In genomic region chr4:186727977-186728519, GRCh38 we compare ENCODE assay signal across 13 cellular contexts. TPM values are rescaled to one million over a fixed set of nuclear protein-coding genes. Genes with fewer than 3 reads are reported as not detected.
DNase-seq lines count a peak whose midpoint lies in the region; ATAC-seq and TF ChIP-seq lines count a peak whose summit lies in the region.
"Had no signal": no experiment of that assay in that cellular context is flagged by ENCODE, and none has a peak within 500 bp of the region (broad histone marks: within the 10 kb centered on the region; RNA-seq: fewer than 3 reads in every experiment).

No MANE protein-coding gene starts in this region.

- H3K36me3 ChIP-seq in SJCRH30 (no peaks in the 10 kb centered on the region), fibroblast of lung (ENCODE audit: control insufficient read depth, insufficient read depth, low read length) (no peaks in the 10 kb centered on the region), neuronal stem cell (replicated peaks in 1 of 2; ENCODE audit: control insufficient read depth in 2 of 2, insufficient read depth in 2 of 2, low read length in 2 of 2) (no peaks in the 10 kb centered on the region)

- H2AFZ ChIP-seq in fibroblast of lung (ENCODE audit: low read length) = no peak overlapping the region
- no peak overlapping the region for H2AFZ ChIP-seq in neuronal stem cell (ENCODE audit: low read length)

- no peaks in the 10 kb centered on the region for H3K9me3 Mint-ChIP-seq in activated T-helper 1 cell treated with anti-CD3 and anti-CD28 coated beads, Interleukin-12 subunit alpha, Interleukin-12 subunit beta, Interleukin-2, Interleukin-4 antibody, amounts not matched to agents 30 ng/mL and 10 ng/mL and 1 ng/mL, durations not matched to agents 14 hours and 24 hours and 36 hours
- H3K9me3 Mint-ChIP-seq in activated T-helper 2 cell treated with anti-CD3 and anti-CD28 coated beads, Interferon-gamma antibody, Interleukin-2, Interleukin-4, amounts not matched to agents 10 μg/mL and 5 μg/mL and 100 μg/mL, durations not matched to agents 14 hours and 24 hours and 36 hours = no peaks in the 10 kb centered on the region

- no peak overlapping the region for H3K4me3 Mint-ChIP-seq in activated T-helper 1 cell treated with anti-CD3 and anti-CD28 coated beads, Interleukin-12 subunit alpha, Interleukin-12 subunit beta, Interleukin-2, Interleukin-4 antibody, amounts not matched to agents 30 ng/mL and 10 ng/mL and 1 ng/mL, durations not matched to agents 14 hours and 24 hours and 36 hours
- no peak overlapping the region for H3K4me3 Mint-ChIP-seq in activated T-helper 2 cell treated with anti-CD3 and anti-CD28 coated beads, Interferon-gamma antibody, Interleukin-2, Interleukin-4, amounts not matched to agents 10 μg/mL and 5 μg/mL and 100 μg/mL, durations not matched to agents 14 hours and 24 hours and 36 hours (ENCODE audit: low read depth)

- H3K4me3 ChIP-seq in SJCRH30 = no peak overlapping the region; the same call in 1 of the 2 replicates
- H3K4me3 ChIP-seq in fibroblast of lung (replicated peaks in 1 of 4; ENCODE audit: control extremely low read depth in 1 of 4, insufficient read depth in 1 of 4, low read depth in 3 of 4, low read length in 4 of 4) = peak overlapping the region in 1 of 4 experiments; percentile 99
- H3K4me3 ChIP-seq in neuronal stem cell (ENCODE audit: low read length in 2 of 2) = no peak overlapping the region

- TF ChIP-seq CTCF in fibroblast of lung (conservative IDR thresholded peaks at IDR 0.05 in 1 of 2, IDR thresholded peaks at IDR 0.05 in 1 of 2; ENCODE audit: low read depth in 1 of 2, low read length in 2 of 2) = peak; percentile 9 to 12

- peaks cover 31% of the 10 kb centered on the region for H3K79me2 ChIP-seq in fibroblast of lung (ENCODE audit: control insufficient read depth, insufficient read depth, low read length)

- peak overlapping the region; percentile 0 for H3K4me2 ChIP-seq in fibroblast of lung (ENCODE audit: extremely low read depth, insufficient read depth, low read length)
- no peak overlapping the region for H3K4me2 ChIP-seq in neuronal stem cell (ENCODE audit: insufficient read depth, low read length, poor library complexity, severe bottlenecking)

- H2BK5ac ChIP-seq in neuronal stem cell (ENCODE audit: low read length) = no peak overlapping the region

- H3K4me1 Mint-ChIP-seq in activated T-helper 1 cell treated with anti-CD3 and anti-CD28 coated beads, Interleukin-12 subunit alpha, Interleukin-12 subunit beta, Interleukin-2, Interleukin-4 antibody, amounts not matched to agents 30 ng/mL and 10 ng/mL and 1 ng/mL, durations not matched to agents 14 hours and 24 hours and 36 hours (ENCODE audit: low read depth) = no peaks in the 10 kb centered on the region
- H3K4me1 Mint-ChIP-seq in activated T-helper 2 cell treated with anti-CD3 and anti-CD28 coated beads, Interferon-gamma antibody, Interleukin-2, Interleukin-4, amounts not matched to agents 10 μg/mL and 5 μg/mL and 100 μg/mL, durations not matched to agents 14 hours and 24 hours and 36 hours (ENCODE audit: low read depth) = no peaks in the 10 kb centered on the region

- H3K79me1 ChIP-seq in neuronal stem cell (ENCODE audit: low read depth, low read length) = peaks cover 1% of the 10 kb centered on the region

- no peak overlapping the region for H3K27ac Mint-ChIP-seq in activated T-helper 1 cell treated with anti-CD3 and anti-CD28 coated beads, Interleukin-12 subunit alpha, Interleukin-12 subunit beta, Interleukin-2, Interleukin-4 antibody, amounts not matched to agents 30 ng/mL and 10 ng/mL and 1 ng/mL, durations not matched to agents 14 hours and 24 hours and 36 hours
- H3K27ac Mint-ChIP-seq in activated T-helper 2 cell treated with anti-CD3 and anti-CD28 coated beads, Interferon-gamma antibody, Interleukin-2, Interleukin-4, amounts not matched to agents 10 μg/mL and 5 μg/mL and 100 μg/mL, durations not matched to agents 14 hours and 24 hours and 36 hours = no peak overlapping the region

- no peak overlapping the region for H2BK12ac ChIP-seq in neuronal stem cell (ENCODE audit: low read length)

- intact Hi-C loops in activated T-helper 1 cell treated with anti-CD3 and anti-CD28 coated beads, Interleukin-12 subunit alpha, Interleukin-12 subunit beta, Interleukin-2, Interleukin-4 antibody, amounts not matched to agents 30 ng/mL and 10 ng/mL and 1 ng/mL, durations not matched to agents 14 hours and 24 hours and 36 hours (cut with micrococcal nuclease) = loop anchor here (10.0 kb wide), 1 partner anchor 1703 kb away; no protein-coding TSS in a partner anchor
- intact Hi-C loops in activated T-helper 2 cell treated with anti-CD3 and anti-CD28 coated beads, Interferon-gamma antibody, Interleukin-2, Interleukin-4, amounts not matched to agents 10 μg/mL and 5 μg/mL and 100 μg/mL, durations not matched to agents 14 hours and 24 hours and 36 hours (cut with micrococcal nuclease) = loop anchor here (5.0 kb wide), 1 partner anchor 1711 kb away; the partner anchor contains the start of gene HELT

- H4K8ac ChIP-seq in neuronal stem cell (ENCODE audit: low read depth, low read length) = no peak overlapping the region

- no peak overlapping the region for H3K14ac ChIP-seq in neuronal stem cell (ENCODE audit: low read length)

- H3K23ac ChIP-seq in neuronal stem cell (ENCODE audit: low read depth, low read length, poor library complexity) = no peak overlapping the region

- H3K4me1 ChIP-seq in SJCRH30 (no peaks in the 10 kb centered on the region), fibroblast of lung (ENCODE audit: control insufficient read depth, extremely low read depth, insufficient read depth, low read length) (peaks cover 5% of the 10 kb centered on the region), neuronal stem cell (ENCODE audit: control insufficient read depth in 2 of 2, insufficient read depth in 1 of 2, low read depth in 1 of 2, low read length in 2 of 2) (peaks cover 3 to 5% of the 10 kb centered on the region in 2 donors)

- H3K9me3 ChIP-seq in SJCRH30 (replicated peaks) (no peaks in the 10 kb centered on the region), fibroblast of lung (ENCODE audit: control insufficient read depth, insufficient read depth, low read depth, low read length) (no peaks in the 10 kb centered on the region), neuronal stem cell (replicated peaks in 1 of 2; ENCODE audit: control insufficient read depth in 2 of 2, insufficient read depth in 1 of 2, low read depth in 1 of 2, low read length in 2 of 2) (no peaks in the 10 kb centered on the region)

- H3K27me3 ChIP-seq in SJCRH30 (no peaks in the 10 kb centered on the region), fibroblast of lung (ENCODE audit: control insufficient read depth, insufficient read depth, low read length) (no peaks in the 10 kb centered on the region), neuronal stem cell (ENCODE audit: control insufficient read depth in 3 of 3, insufficient read depth in 3 of 3, low read depth in 1 of 3, low read length in 3 of 3) (no peaks in the 10 kb centered on the region)

- no peak overlapping the region for H3K9ac ChIP-seq in fibroblast of lung (ENCODE audit: insufficient read depth, low read length)
- no peak overlapping the region for H3K9ac ChIP-seq in neuronal stem cell (ENCODE audit: low read depth, low read length, poor library complexity)

- no CpG with 5 or more reads among the region's 6 CpGs for WGBS in neuronal stem cell (ENCODE audit: extremely low coverage in 2 of 2, insufficient read length in 2 of 2, insufficient replicate concordance in 1 of 2), 2 donors

- ATAC-seq in stimulated activated naive CD8-positive, alpha-beta T cell treated with anti-CD3 and anti-CD28 coated beads, Interleukin-15, Interleukin-2, amounts not matched to agents 100 U/mL and 50 U/mL, for 24 hours = no peak
- ATAC-seq: left ventricle myocardium superior had no signal

- no peak overlapping the region for H4K91ac ChIP-seq in neuronal stem cell (ENCODE audit: low read depth, low read length, poor library complexity)

- H4K20me1 ChIP-seq in fibroblast of lung (ENCODE audit: control insufficient read depth, extremely low read depth, insufficient read depth, low read length) = no peaks in the 10 kb centered on the region

- H3K36me3 Mint-ChIP-seq in activated T-helper 1 cell treated with anti-CD3 and anti-CD28 coated beads, Interleukin-12 subunit alpha, Interleukin-12 subunit beta, Interleukin-2, Interleukin-4 antibody, amounts not matched to agents 30 ng/mL and 10 ng/mL and 1 ng/mL, durations not matched to agents 14 hours and 24 hours and 36 hours (ENCODE audit: low read depth) = no peaks in the 10 kb centered on the region
- H3K36me3 Mint-ChIP-seq in activated T-helper 2 cell treated with anti-CD3 and anti-CD28 coated beads, Interferon-gamma antibody, Interleukin-2, Interleukin-4, amounts not matched to agents 10 μg/mL and 5 μg/mL and 100 μg/mL, durations not matched to agents 14 hours and 24 hours and 36 hours (ENCODE audit: low read depth) = no peaks in the 10 kb centered on the region

- H3K27me3 Mint-ChIP-seq in activated T-helper 1 cell treated with anti-CD3 and anti-CD28 coated beads, Interleukin-12 subunit alpha, Interleukin-12 subunit beta, Interleukin-2, Interleukin-4 antibody, amounts not matched to agents 30 ng/mL and 10 ng/mL and 1 ng/mL, durations not matched to agents 14 hours and 24 hours and 36 hours (ENCODE audit: insufficient read depth) = peaks cover 34% of the 10 kb centered on the region
- peaks cover 39% of the 10 kb centered on the region for H3K27me3 Mint-ChIP-seq in activated T-helper 2 cell treated with anti-CD3 and anti-CD28 coated beads, Interferon-gamma antibody, Interleukin-2, Interleukin-4, amounts not matched to agents 10 μg/mL and 5 μg/mL and 100 μg/mL, durations not matched to agents 14 hours and 24 hours and 36 hours (ENCODE audit: low read depth)

- H3K4ac ChIP-seq in neuronal stem cell (ENCODE audit: low read length) = no peak overlapping the region

- no peak overlapping the region for H2BK120ac ChIP-seq in neuronal stem cell (ENCODE audit: low read depth, low read length)

- DNase-seq in ELF-1 (ENCODE audit: low read depth, low spot score) = peak; percentile 91
- peak; percentile 25 to 42 for DNase-seq in SJCRH30
- DNase-seq in fibroblast of lung (ENCODE audit: low read depth in 2 of 2) = peak in 1 of 2 donors; percentile 56
- peak; percentile 18 for DNase-seq in neuronal stem cell (ENCODE audit: low spot score)
- no peak for DNase-seq in activated T-helper 1 cell treated with anti-CD3 and anti-CD28 coated beads, Interleukin-12 subunit alpha, Interleukin-12 subunit beta, Interleukin-2, Interleukin-4 antibody, amounts not matched to agents 30 ng/mL and 10 ng/mL and 1 ng/mL, durations not matched to agents 14 hours and 24 hours and 36 hours (ENCODE audit: low spot score)
- no peak for DNase-seq in stimulated activated naive CD8-positive, alpha-beta T cell treated with anti-CD3 and anti-CD28 coated beads, Interleukin-15, Interleukin-2, amounts not matched to agents 100 U/mL and 50 U/mL, for 24 hours
- no peak for DNase-seq in globus pallidus (ENCODE audit: low spot score)
- DNase-seq in activated T-helper 2 cell treated with anti-CD3 and anti-CD28 coated beads, Interferon-gamma antibody, Interleukin-2, Interleukin-4, amounts not matched to agents 10 μg/mL and 5 μg/mL and 100 μg/mL, durations not matched to agents 14 hours and 24 hours and 36 hours (ENCODE audit: low spot score) = no peak
- DNase-seq: activated CD8-positive, alpha-beta memory T cell treated with anti-CD3 and anti-CD28 coated beads for 24 hours; cerebellar nuclear complex; left ventricle myocardium superior; NCI-H1436; stimulated activated CD4-positive, alpha-beta T cell treated with anti-CD3 and anti-CD28 coated beads, Interleukin-15, amount 100 ng/mL, for 24 hours had no signal

- H3K27ac ChIP-seq in SJCRH30 (no peak overlapping the region), fibroblast of lung (ENCODE audit: insufficient read depth, low read length) (no peak overlapping the region), neuronal stem cell (replicated peaks; ENCODE audit: low read length) (no peak overlapping the region)

- no peak overlapping the region for H2BK15ac ChIP-seq in neuronal stem cell (ENCODE audit: low read length)

- no peak overlapping the region for H2AK5ac ChIP-seq in neuronal stem cell (ENCODE audit: low read depth, low read length)

- H3K18ac ChIP-seq in neuronal stem cell (ENCODE audit: low read length) = no peak overlapping the region

RNA-seq across cellular contexts. Expression of gene FAT1, which starts 4.4 kb away (rescaled TPM):
- 152 and 154 TPM in 2 replicates for total RNA-seq in SJCRH30 (2014; rRNA removed; shearing (Covaris generic))
- 408 and 729 TPM in 2 replicates for total RNA-seq in fibroblast of lung
- polyA plus RNA-seq in fibroblast of lung = 151 and 188 TPM in 2 replicates
- 109 and 124 TPM in 2 replicates for polyA plus RNA-seq in fibroblast of lung (2012)
- 1,250 and 1,562 TPM in 2 replicates for polyA minus RNA-seq in fibroblast of lung (ENCODE audit: low replicate concordance)
- 52.9 TPM for polyA plus RNA-seq in neuronal stem cell (2013, experiment 1 of 2)
- 54.3 TPM for polyA plus RNA-seq in neuronal stem cell (2013, experiment 2 of 2)
- total RNA-seq in activated T-helper 1 cell treated with anti-CD3 and anti-CD28 coated beads, Interleukin-12 subunit alpha, Interleukin-12 subunit beta, Interleukin-2, Interleukin-4 antibody, amounts not matched to agents 30 ng/mL and 10 ng/mL and 1 ng/mL, durations not matched to agents 14 hours and 24 hours and 36 hours = 0.03 and 0.15 TPM in 2 replicates
- 0.05 TPM in 2 replicates for total RNA-seq in activated T-helper 2 cell treated with anti-CD3 and anti-CD28 coated beads, Interferon-gamma antibody, Interleukin-2, Interleukin-4, amounts not matched to agents 10 μg/mL and 5 μg/mL and 100 μg/mL, durations not matched to agents 14 hours and 24 hours and 36 hours

Comparison
In these comparisons a context has a peak if more than half of its experiments do, and no peak if none do; other contexts are left out.
1. DNase-seq: peak in ELF-1 (single experiment), SJCRH30 (2 of 2) and neuronal stem cell (single experiment); none in activated T-helper 1 cell treated with anti-CD3 and anti-CD28 coated beads, Interleukin-12 subunit alpha, Interleukin-12 subunit beta, Interleukin-2, Interleukin-4 antibody, amounts not matched to agents 30 ng/mL and 10 ng/mL and 1 ng/mL, durations not matched to agents 14 hours and 24 hours and 36 hours (single experiment), stimulated activated naive CD8-positive, alpha-beta T cell treated with anti-CD3 and anti-CD28 coated beads, Interleukin-15, Interleukin-2, amounts not matched to agents 100 U/mL and 50 U/mL, for 24 hours (single experiment), globus pallidus (single experiment) and activated T-helper 2 cell treated with anti-CD3 and anti-CD28 coated beads, Interferon-gamma antibody, Interleukin-2, Interleukin-4, amounts not matched to agents 10 μg/mL and 5 μg/mL and 100 μg/mL, durations not matched to agents 14 hours and 24 hours and 36 hours (single experiment).
2. RNA of gene FAT1, which starts 4.4 kb away (total RNA-seq): 408 to 729 TPM in fibroblast of lung and 152 to 154 TPM in SJCRH30; 0.05 TPM in activated T-helper 2 cell treated with anti-CD3 and anti-CD28 coated beads, Interferon-gamma antibody, Interleukin-2, Interleukin-4, amounts not matched to agents 10 μg/mL and 5 μg/mL and 100 μg/mL, durations not matched to agents 14 hours and 24 hours and 36 hours and 0.03 to 0.15 TPM in activated T-helper 1 cell treated with anti-CD3 and anti-CD28 coated beads, Interleukin-12 subunit alpha, Interleukin-12 subunit beta, Interleukin-2, Interleukin-4 antibody, amounts not matched to agents 30 ng/mL and 10 ng/mL and 1 ng/mL, durations not matched to agents 14 hours and 24 hours and 36 hours; every median in the first group is over 100 times any median in the second.